2 cellular contexts compared by ENCODE assay signal in the genomic region with DNA sequence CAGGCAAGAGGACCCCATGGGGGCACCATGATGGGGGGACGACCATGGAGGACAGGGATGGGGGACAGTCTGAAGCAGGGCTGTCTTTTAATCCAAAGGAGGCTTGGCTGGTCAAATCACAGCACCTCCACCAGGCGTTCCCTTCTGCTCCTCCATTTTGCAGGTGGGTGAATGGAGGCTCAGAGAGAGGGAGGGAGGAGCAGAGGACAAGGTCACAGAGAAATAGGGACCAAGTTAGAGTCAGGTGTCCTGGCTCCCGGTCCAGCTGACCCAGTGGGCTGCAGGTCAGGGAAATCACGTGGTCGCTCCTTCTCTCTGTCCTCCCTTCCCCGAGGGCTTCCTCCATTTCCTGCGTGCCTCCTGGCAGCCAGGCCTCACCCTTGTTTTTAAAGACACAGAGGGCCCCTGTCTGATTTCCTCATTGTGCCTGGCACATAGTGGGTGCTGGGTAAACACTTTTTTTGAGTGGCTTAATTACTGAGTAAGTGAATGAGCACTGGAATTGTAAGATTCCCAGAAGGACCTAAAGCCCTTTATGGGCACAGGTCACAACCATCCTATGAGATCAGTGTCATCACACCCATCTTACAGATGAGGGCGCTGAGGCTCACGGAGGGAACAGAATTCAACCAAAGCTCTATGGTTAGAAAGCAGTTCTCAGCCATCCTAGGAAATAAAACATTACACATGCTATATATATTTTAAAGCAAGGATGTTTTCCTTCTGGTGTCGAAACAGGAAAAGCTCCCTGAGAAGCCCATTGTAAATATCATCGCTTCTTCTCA.
A peak's percentile ranks its signal among the peaks of the same experiment; 100 is the strongest.
TF ChIP-seq lines count a peak whose summit lies in the region.

No MANE protein-coding gene starts in this region.

TF ChIP-seq in IMR-90, 13 proteins besides CTCF, POLR2A, EP300 and RAD21:
- TF ChIP-seq MAZ (IDR thresholded peaks at IDR 0.05; ENCODE audit: borderline replicate concordance, low read depth, low read length) (no peak), MXI1 (IDR thresholded peaks at IDR 0.05; ENCODE audit: borderline replicate concordance, low read depth, low read length) (no peak), RFX5 (IDR thresholded peaks at IDR 0.05; ENCODE audit: low read depth, low read length) (no peak), CHD1 (IDR thresholded peaks at IDR 0.05; ENCODE audit: low read depth, low read length) (no peak), RCOR1 (IDR thresholded peaks at IDR 0.05; ENCODE audit: insufficient replicate concordance, low read length) (no peak), MAFK (IDR thresholded peaks at IDR 0.05; ENCODE audit: low read depth, low read length) (no peak), NFE2L2 (IDR thresholded peaks at IDR 0.05; ENCODE audit: low read depth, low read length) (no peak), CEBPB (IDR thresholded peaks at IDR 0.05; ENCODE audit: low read depth, low read length) (no peak)
- TF ChIP-seq, protein P1, sequence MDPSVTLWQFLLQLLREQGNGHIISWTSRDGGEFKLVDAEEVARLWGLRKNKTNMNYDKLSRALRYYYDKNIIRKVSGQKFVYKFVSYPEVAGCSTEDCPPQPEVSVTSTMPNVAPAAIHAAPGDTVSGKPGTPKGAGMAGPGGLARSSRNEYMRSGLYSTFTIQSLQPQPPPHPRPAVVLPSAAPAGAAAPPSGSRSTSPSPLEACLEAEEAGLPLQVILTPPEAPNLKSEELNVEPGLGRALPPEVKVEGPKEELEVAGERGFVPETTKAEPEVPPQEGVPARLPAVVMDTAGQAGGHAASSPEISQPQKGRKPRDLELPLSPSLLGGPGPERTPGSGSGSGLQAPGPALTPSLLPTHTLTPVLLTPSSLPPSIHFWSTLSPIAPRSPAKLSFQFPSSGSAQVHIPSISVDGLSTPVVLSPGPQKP (IDR thresholded peaks at IDR 0.05; ENCODE audit: borderline replicate concordance, low read depth, low read length), result no peak
- TF ChIP-seq, protein P2, sequence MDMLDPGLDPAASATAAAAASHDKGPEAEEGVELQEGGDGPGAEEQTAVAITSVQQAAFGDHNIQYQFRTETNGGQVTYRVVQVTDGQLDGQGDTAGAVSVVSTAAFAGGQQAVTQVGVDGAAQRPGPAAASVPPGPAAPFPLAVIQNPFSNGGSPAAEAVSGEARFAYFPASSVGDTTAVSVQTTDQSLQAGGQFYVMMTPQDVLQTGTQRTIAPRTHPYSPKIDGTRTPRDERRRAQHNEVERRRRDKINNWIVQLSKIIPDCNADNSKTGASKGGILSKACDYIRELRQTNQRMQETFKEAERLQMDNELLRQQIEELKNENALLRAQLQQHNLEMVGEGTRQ (IDR thresholded peaks at IDR 0.05; ENCODE audit: low read depth, low read length), result no peak

TF ChIP-seq in K562, 482 proteins besides CTCF, POLR2A, EP300 and RAD21:
- TF ChIP-seq RBM25 (IDR thresholded peaks at IDR 0.05; ENCODE audit: low read depth, low read length, severe bottlenecking), result peak; percentile 63
- TF ChIP-seq, protein P3, sequence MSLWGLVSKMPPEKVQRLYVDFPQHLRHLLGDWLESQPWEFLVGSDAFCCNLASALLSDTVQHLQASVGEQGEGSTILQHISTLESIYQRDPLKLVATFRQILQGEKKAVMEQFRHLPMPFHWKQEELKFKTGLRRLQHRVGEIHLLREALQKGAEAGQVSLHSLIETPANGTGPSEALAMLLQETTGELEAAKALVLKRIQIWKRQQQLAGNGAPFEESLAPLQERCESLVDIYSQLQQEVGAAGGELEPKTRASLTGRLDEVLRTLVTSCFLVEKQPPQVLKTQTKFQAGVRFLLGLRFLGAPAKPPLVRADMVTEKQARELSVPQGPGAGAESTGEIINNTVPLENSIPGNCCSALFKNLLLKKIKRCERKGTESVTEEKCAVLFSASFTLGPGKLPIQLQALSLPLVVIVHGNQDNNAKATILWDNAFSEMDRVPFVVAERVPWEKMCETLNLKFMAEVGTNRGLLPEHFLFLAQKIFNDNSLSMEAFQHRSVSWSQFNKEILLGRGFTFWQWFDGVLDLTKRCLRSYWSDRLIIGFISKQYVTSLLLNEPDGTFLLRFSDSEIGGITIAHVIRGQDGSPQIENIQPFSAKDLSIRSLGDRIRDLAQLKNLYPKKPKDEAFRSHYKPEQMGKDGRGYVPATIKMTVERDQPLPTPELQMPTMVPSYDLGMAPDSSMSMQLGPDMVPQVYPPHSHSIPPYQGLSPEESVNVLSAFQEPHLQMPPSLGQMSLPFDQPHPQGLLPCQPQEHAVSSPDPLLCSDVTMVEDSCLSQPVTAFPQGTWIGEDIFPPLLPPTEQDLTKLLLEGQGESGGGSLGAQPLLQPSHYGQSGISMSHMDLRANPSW (CRISPR knock-in tag; IDR thresholded peaks at IDR 0.05), result no peak
